ENCODE assay signal across 1 cellular context in the genomic region with DNA sequence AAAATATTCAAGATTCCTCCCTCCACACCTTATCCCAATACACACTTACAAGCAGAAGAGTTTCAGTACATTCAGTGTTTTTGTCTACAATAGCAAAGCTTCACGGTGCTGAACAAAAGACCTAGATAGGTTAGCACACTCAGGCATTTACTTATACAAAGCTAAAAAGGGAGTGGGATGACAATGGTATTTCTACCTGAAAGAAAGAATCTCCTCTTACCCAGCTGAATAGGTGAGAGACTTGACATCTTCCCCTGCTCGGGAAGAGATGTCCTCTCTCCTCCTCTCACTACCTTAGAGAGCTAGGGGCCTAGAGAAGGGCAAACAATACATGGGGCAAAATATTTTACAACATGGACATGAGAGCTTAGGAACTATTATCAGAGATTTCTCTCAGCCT.
TF ChIP-seq lines count a peak whose summit lies in the region.

No MANE protein-coding gene starts in this region.

TF ChIP-seq in H1, 55 proteins besides CTCF, POLR2A, EP300 and RAD21:
- no peak for TF ChIP-seq TAF1 (IDR thresholded peaks at IDR 0.05; ENCODE audit: low read depth, low read length)
- TF ChIP-seq CREB1 (IDR thresholded peaks at IDR 0.05): no peak
